In the genomic region with DNA sequence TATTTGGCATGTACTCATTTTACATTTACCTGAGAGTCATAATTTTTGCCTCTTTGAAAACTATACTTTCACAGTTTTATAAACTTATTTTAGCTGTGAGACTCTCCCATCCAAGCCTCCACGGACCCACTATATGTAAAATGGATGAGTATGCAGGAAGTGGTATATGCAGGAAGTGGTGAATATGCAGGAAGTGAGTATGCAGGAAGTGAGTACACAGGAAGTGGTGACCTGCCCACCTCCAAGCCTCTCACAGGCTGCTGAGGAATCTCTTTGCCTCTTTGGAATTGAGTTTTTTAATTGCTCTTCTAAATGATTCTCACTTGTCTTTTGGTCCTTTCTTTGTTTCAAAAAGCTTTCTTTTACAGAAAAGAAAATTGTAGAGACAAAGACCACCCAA, we compare ENCODE assay signal across 8 cellular contexts.
DNase-seq lines count a peak whose midpoint lies in the region; ATAC-seq, FAIRE-seq and TF ChIP-seq lines count a peak whose summit lies in the region.

No MANE protein-coding gene starts in this region.

- H3K4me3 Mint-ChIP-seq in activated CD4-positive, alpha-beta T cell treated with anti-CD3 and anti-CD28 coated beads, Interleukin-2, amount 10 ng/mL, durations not matched to agents 7 days and 5 days, result peak overlapping the region; percentile 45
- no peak overlapping the region for H3K4me3 Mint-ChIP-seq in endodermal cell

- H3K4me1 ChIP-seq in endodermal cell (ENCODE audit: control insufficient read depth, insufficient read depth, low read length) (no peaks in the 10 kb centered on the region), heart right ventricle (peaks cover 0 to 15% (median 0%) of the 10 kb centered on the region in 9 donors)

- POLR2A ChIA-PET in activated CD4-positive, alpha-beta T cell treated with anti-CD3 and anti-CD28 coated beads, Interleukin-2, amount 10 ng/mL, durations not matched to agents 7 days and 5 days (lab: Charles Lee), result no interaction called here

- peaks cover 21% of the 10 kb centered on the region for H3K4me1 Mint-ChIP-seq in activated CD4-positive, alpha-beta T cell treated with anti-CD3 and anti-CD28 coated beads, Interleukin-2, amount 10 ng/mL, durations not matched to agents 7 days and 5 days
- H3K4me1 Mint-ChIP-seq in endodermal cell, result peaks cover 2% of the 10 kb centered on the region

- WGBS in endodermal cell (ENCODE audit: insufficient coverage in 1 of 2, insufficient read length in 1 of 2), 2 experiments, result 100% methylated on average over 1 of the region's 1 CpG; no CpG with 5 or more reads in 1 of the 2 experiments
- 18 to 48% methylated on average over 1 of the region's 1 CpG for WGBS in heart right ventricle, 2 donors

- peaks cover 17% of the 10 kb centered on the region for H3K27me3 Mint-ChIP-seq in activated CD4-positive, alpha-beta T cell treated with anti-CD3 and anti-CD28 coated beads, Interleukin-2, amount 10 ng/mL, durations not matched to agents 7 days and 5 days
- H3K27me3 Mint-ChIP-seq in endodermal cell (ENCODE audit: insufficient read depth), result peaks cover 60% of the 10 kb centered on the region

- H3K9me3 Mint-ChIP-seq in activated CD4-positive, alpha-beta T cell treated with anti-CD3 and anti-CD28 coated beads, Interleukin-2, amount 10 ng/mL, durations not matched to agents 7 days and 5 days, result peaks cover 45% of the 10 kb centered on the region
- H3K9me3 Mint-ChIP-seq in endodermal cell, result peaks cover 13% of the 10 kb centered on the region

- H3K36me3 ChIP-seq in endodermal cell (ENCODE audit: control insufficient read depth, insufficient read depth, low read length) (no peaks in the 10 kb centered on the region), heart right ventricle (no peaks in the 10 kb centered on the region)

- H3K27ac ChIP-seq in endodermal cell (ENCODE audit: low read depth, low read length) (no peak overlapping the region), heart right ventricle (peak overlapping the region in 1 of 10 donors; percentile 32)

- H3K4me3 ChIP-seq in endodermal cell (ENCODE audit: low read length), result no peak overlapping the region
- H3K4me3 ChIP-seq in heart right ventricle, result no peak overlapping the region

- CTCF ChIA-PET in activated CD4-positive, alpha-beta T cell treated with anti-CD3 and anti-CD28 coated beads, Interleukin-2, amount 10 ng/mL, durations not matched to agents 7 days and 5 days (lab: Charles Lee), result interaction anchor here (1.0 kb wide), 1 partner anchor 13 kb away, joined by 3 read pairs; no protein-coding TSS in a partner anchor

- H3K27ac Mint-ChIP-seq in activated CD4-positive, alpha-beta T cell treated with anti-CD3 and anti-CD28 coated beads, Interleukin-2, amount 10 ng/mL, durations not matched to agents 7 days and 5 days, result peak overlapping the region; percentile 92
- no peak overlapping the region for H3K27ac Mint-ChIP-seq in endodermal cell

- TF ChIP-seq CTCF in endodermal cell (conservative IDR thresholded peaks at IDR 0.05), result no peak
- no peak for TF ChIP-seq CTCF in heart right ventricle (IDR thresholded peaks at IDR 0.05)

- no peak overlapping the region for H3K9ac ChIP-seq in endodermal cell (ENCODE audit: extremely low read depth, low read length, poor library complexity, severe bottlenecking)

- H3K27me3 ChIP-seq in endodermal cell (ENCODE audit: control insufficient read depth, insufficient read depth, low read length, poor library complexity, severe bottlenecking) (no peaks in the 10 kb centered on the region), heart right ventricle (no peaks in the 10 kb centered on the region)

- H3K36me3 Mint-ChIP-seq in activated CD4-positive, alpha-beta T cell treated with anti-CD3 and anti-CD28 coated beads, Interleukin-2, amount 10 ng/mL, durations not matched to agents 7 days and 5 days (ENCODE audit: low read depth), result peaks cover 29% of the 10 kb centered on the region
- H3K36me3 Mint-ChIP-seq in endodermal cell (ENCODE audit: low read depth), result no peaks in the 10 kb centered on the region

- intact Hi-C loops in heart right ventricle (cut with DNase I), result no loop called here

- peak; percentile 75 for ATAC-seq in HG03469 (IDR thresholded peaks at IDR 0.05; ENCODE audit: unreplicated experiment)
- ATAC-seq in heart right ventricle, result no peak

- DNase-seq in GM19239 (ENCODE audit: insufficient read length, low spot score), result peak; percentile 8
- DNase-seq in activated CD4-positive, alpha-beta T cell treated with anti-CD3 and anti-CD28 coated beads, Interleukin-2, amount 10 ng/mL, durations not matched to agents 7 days and 5 days, result peak; percentile 64
- peak; percentile 75 for DNase-seq in kidney tubule cell (ENCODE audit: low spot score)
- DNase-seq in endodermal cell, result no peak
- DNase-seq in heart right ventricle, result no peak
- DNase-seq in mesenteric fat pad (ENCODE audit: low spot score), result no peak
- no peak for DNase-seq in NCI-H748 treated with DMSO at 0.1 percent for 48 hours (lab: John Stamatoyannopoulos, UW)

- peaks cover 20% of the 10 kb centered on the region for H3K9me3 ChIP-seq in endodermal cell (ENCODE audit: control insufficient read depth, low read length)
- peaks cover 0 to 39% (median 0%) of the 10 kb centered on the region in 11 donors for H3K9me3 ChIP-seq in heart right ventricle

- no peak for FAIRE-seq in GM19239 (lab: Jason Lieb, UNC)

Comparison
In these comparisons a context has a peak if more than half of its experiments do, and no peak if none do; other contexts are left out.
1. DNase-seq: peak in GM19239 (single experiment), activated CD4-positive, alpha-beta T cell treated with anti-CD3 and anti-CD28 coated beads, Interleukin-2, amount 10 ng/mL, durations not matched to agents 7 days and 5 days (single experiment) and kidney tubule cell (single experiment); none in endodermal cell (single experiment), heart right ventricle (0 of 2), mesenteric fat pad (single experiment) and NCI-H748 treated with DMSO at 0.1 percent for 48 hours (single experiment).